33 cellular contexts compared by ENCODE assay signal in genomic region chr2:554444-554843, GRCh38.
DNase-seq lines count a peak whose midpoint lies in the region; ATAC-seq and TF ChIP-seq lines count a peak whose summit lies in the region.
"Had no signal": no experiment of that assay in that cellular context is flagged by ENCODE, and none has a peak within 500 bp of the region (broad histone marks: within the 10 kb centered on the region; RNA-seq: fewer than 3 reads in every experiment).

No MANE protein-coding gene starts in this region.

- no peaks in the 10 kb centered on the region for H3F3A ChIP-seq in SK-N-SH (replicated peaks; ENCODE audit: insufficient read depth)

- no peaks in the 10 kb centered on the region for H4K20me1 ChIP-seq in SK-N-SH (ENCODE audit: insufficient read depth)

- no peak for ATAC-seq in SK-N-SH treated with all-trans-retinoic acid at 6 μM for 48 hours
- ATAC-seq in HG02642 (IDR thresholded peaks at IDR 0.05; ENCODE audit: poor library complexity, unreplicated experiment) = peak; percentile 51
- no peak for ATAC-seq in HG02973 (IDR thresholded peaks at IDR 0.05; ENCODE audit: unreplicated experiment)
- ATAC-seq in GM19324 (IDR thresholded peaks at IDR 0.05; ENCODE audit: low FRiP score, unreplicated experiment) = no peak
- ATAC-seq: activated CD8-positive, alpha-beta memory T cell treated with anti-CD3 and anti-CD28 coated beads, Interleukin-2, amount 10 ng/mL, durations not matched to agents 7 days and 5 days; activated T-cell treated with anti-CD3 and anti-CD28 coated beads, Interleukin-2, amount 50 U/mL, for 72 hours; K562; psoas muscle; T-cell; WTC11 had no signal

- no peak overlapping the region for H3K9ac ChIP-seq in SK-N-SH

- peaks cover 0 to 20% of the 10 kb centered on the region in 2 experiments; a peak in 1 of 4 replicates for H3K4me1 ChIP-seq in SK-N-SH (ENCODE audit: control insufficient read depth in 1 of 2, insufficient read depth in 2 of 2, low read depth in 1 of 2, low read length in 1 of 2)
- H3K4me1 ChIP-seq: psoas muscle, sigmoid colon had no signal

- H2AFZ ChIP-seq in SK-N-SH (ENCODE audit: low read depth) = no peak overlapping the region

- WGBS in SK-N-SH (ENCODE audit: low lambda C conversion rate) = 63% methylated on average over 13 of the region's 13 CpGs

- TF ChIP-seq EP300 in SK-N-SH (IDR thresholded peaks at IDR 0.05; ENCODE audit: borderline replicate concordance in 1 of 2, low read depth in 1 of 2, low read length in 1 of 2) = no peak

- POLR2A ChIA-PET in SK-N-SH (lab: Yijun Ruan, JAX) = no interaction called here

- CTCF ChIA-PET in SK-N-SH (lab: Yijun Ruan, JAX) = interaction anchor here (0.7 to 2.9 kb wide), 3 partner anchors 9 to 765 kb away, joined by 3 to 13 read pairs (median 4); no protein-coding TSS in a partner anchor

- no peak overlapping the region for H3K4me3 ChIP-seq in SK-N-SH (ENCODE audit: low read depth in 2 of 2, low read length in 1 of 2)
- H3K4me3 ChIP-seq: coronary artery, K562, psoas muscle, sigmoid colon had no signal

- no peak overlapping the region for H3K4me2 ChIP-seq in SK-N-SH

- no peak for TF ChIP-seq RAD21 in SK-N-SH (IDR thresholded peaks at IDR 0.05; ENCODE audit: low read length)

- no peaks in the 10 kb centered on the region for H3K27me3 ChIP-seq in SK-N-SH (ENCODE audit: insufficient read depth)
- H3K27me3 ChIP-seq: sigmoid colon had no signal

- no peak overlapping the region for H3K27ac ChIP-seq in SK-N-SH (ENCODE audit: low read depth in 2 of 2, low read length in 1 of 2)
- H3K27ac ChIP-seq: 22Rv1, coronary artery, epithelial cell of prostate, psoas muscle, sigmoid colon had no signal

- no peaks in the 10 kb centered on the region for H3K36me3 ChIP-seq in SK-N-SH (replicated peaks in 1 of 2; ENCODE audit: control insufficient read depth in 1 of 2, insufficient read depth in 2 of 2, low read length in 1 of 2)
- H3K36me3 ChIP-seq: sigmoid colon had no signal

- H3K9me2 ChIP-seq in SK-N-SH = no peaks in the 10 kb centered on the region

- DNase-seq in SK-N-SH (peak; percentile 34), left kidney (ENCODE audit: low read depth, low spot score) (peak; percentile 69), NK-92 (lab: John Stamatoyannopoulos, UW; ENCODE audit: unreplicated experiment) (no peak), NCI-H1048 (lab: John Stamatoyannopoulos, UW) (no peak)
- DNase-seq: activated CD8-positive, alpha-beta memory T cell treated with anti-CD3 and anti-CD28 coated beads, Interleukin-2, amount 10 ng/mL, durations not matched to agents 7 days and 5 days; activated naive CD4-positive, alpha-beta T cell treated with Interleukin-2 at 50 U/mL for 16 hours; activated T-cell treated with anti-CD3 and anti-CD28 coated beads, Interleukin-2, amount 50 U/mL, for 72 hours; Calu3; caudate nucleus; DMS79 treated with DMSO at 0.1 percent for 48 hours; effector CD8-positive, alpha-beta T cell; GDM1; HCEC 1CT; islet precursor cell; NCI-H1092 treated with DMSO at 0.1 percent for 48 hours; NCI-H187; NCI-H446 treated with DMSO at 0.1 percent for 48 hours; NCI-H774; nucleus accumbens; psoas muscle; sigmoid colon; stimulated activated CD4-positive, alpha-beta T cell treated with anti-CD3 and anti-CD28 coated beads, Interleukin-4, amount 100 ng/mL, for 1 hour; T-cell; trophoblast cell had no signal

- H3K79me2 ChIP-seq in SK-N-SH (ENCODE audit: insufficient read depth) = no peaks in the 10 kb centered on the region

- H3K9me3 ChIP-seq in SK-N-SH = 0 out of 2 replicates have a peak, but pooled peaks cover 3% of the 10 kb centered on the region
- H3K9me3 ChIP-seq: psoas muscle, sigmoid colon had no signal

- TF ChIP-seq CTCF in SK-N-SH (IDR thresholded peaks at IDR 0.05) = no peak

TF ChIP-seq in SK-N-SH, 30 proteins besides CTCF, POLR2A, EP300 and RAD21:
- TF ChIP-seq YY1 (IDR thresholded peaks at IDR 0.05; ENCODE audit: low read depth) = no peak
- TF ChIP-seq TAF1 (IDR thresholded peaks at IDR 0.05; ENCODE audit: borderline replicate concordance, low read depth, low read length) = no peak
- TF ChIP-seq MAX (IDR thresholded peaks at IDR 0.05; ENCODE audit: low read depth) = no peak
- TF ChIP-seq RCOR1 (IDR thresholded peaks at IDR 0.05; ENCODE audit: low read length) = no peak
- no peak for TF ChIP-seq MXI1 (IDR thresholded peaks at IDR 0.05; ENCODE audit: low read depth, low read length)
- TF ChIP-seq USF1 (IDR thresholded peaks at IDR 0.05; ENCODE audit: borderline replicate concordance, low read depth) = no peak
- no peak for TF ChIP-seq CHD2 (IDR thresholded peaks at IDR 0.05; ENCODE audit: low read length, partially characterized antibody)
- TF ChIP-seq SMC3 (IDR thresholded peaks at IDR 0.05; ENCODE audit: low read depth, low read length) = no peak
- no peak for TF ChIP-seq FOXM1 (IDR thresholded peaks at IDR 0.05; ENCODE audit: low read depth)
- no peak for TF ChIP-seq TCF12 (IDR thresholded peaks at IDR 0.05)
- TF ChIP-seq FOXJ3 (CRISPR knock-in tag; IDR thresholded peaks at IDR 0.05) = no peak
- TF ChIP-seq ELF1 (IDR thresholded peaks at IDR 0.05) = no peak

TF ChIP-seq in SK-N-SH treated with all-trans-retinoic acid at 6 μM for 48 hours, 23 proteins besides CTCF, POLR2A, EP300 and RAD21 (continues in another document):
- TF ChIP-seq TOX (CRISPR knock-in tag; IDR thresholded peaks at IDR 0.05; ENCODE audit: borderline replicate concordance) (no peak), ZNF8 (CRISPR knock-in tag; IDR thresholded peaks at IDR 0.05) (no peak), RARB (CRISPR knock-in tag; IDR thresholded peaks at IDR 0.05) (no peak), OSR1 (CRISPR knock-in tag; IDR thresholded peaks at IDR 0.05) (no peak), ZFP3 (CRISPR knock-in tag; IDR thresholded peaks at IDR 0.05) (no peak), PPARA (CRISPR knock-in tag; IDR thresholded peaks at IDR 0.05; ENCODE audit: borderline replicate concordance) (no peak), GLIS3 (CRISPR knock-in tag; IDR thresholded peaks at IDR 0.05) (no peak), ISL1 (CRISPR knock-in tag; IDR thresholded peaks at IDR 0.05) (no peak), SNAI2 (CRISPR knock-in tag; IDR thresholded peaks at IDR 0.05) (no peak)
- TF ChIP-seq, protein P1, sequence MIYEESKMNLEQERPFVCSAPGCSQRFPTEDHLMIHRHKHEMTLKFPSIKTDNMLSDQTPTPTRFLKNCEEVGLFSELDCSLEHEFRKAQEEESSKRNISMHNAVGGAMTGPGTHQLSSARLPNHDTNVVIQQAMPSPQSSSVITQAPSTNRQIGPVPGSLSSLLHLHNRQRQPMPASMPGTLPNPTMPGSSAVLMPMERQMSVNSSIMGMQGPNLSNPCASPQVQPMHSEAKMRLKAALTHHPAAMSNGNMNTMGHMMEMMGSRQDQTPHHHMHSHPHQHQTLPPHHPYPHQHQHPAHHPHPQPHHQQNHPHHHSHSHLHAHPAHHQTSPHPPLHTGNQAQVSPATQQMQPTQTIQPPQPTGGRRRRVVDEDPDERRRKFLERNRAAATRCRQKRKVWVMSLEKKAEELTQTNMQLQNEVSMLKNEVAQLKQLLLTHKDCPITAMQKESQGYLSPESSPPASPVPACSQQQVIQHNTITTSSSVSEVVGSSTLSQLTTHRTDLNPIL (CRISPR knock-in tag; IDR thresholded peaks at IDR 0.05; ENCODE audit: low read depth) = no peak
- TF ChIP-seq, protein P2, sequence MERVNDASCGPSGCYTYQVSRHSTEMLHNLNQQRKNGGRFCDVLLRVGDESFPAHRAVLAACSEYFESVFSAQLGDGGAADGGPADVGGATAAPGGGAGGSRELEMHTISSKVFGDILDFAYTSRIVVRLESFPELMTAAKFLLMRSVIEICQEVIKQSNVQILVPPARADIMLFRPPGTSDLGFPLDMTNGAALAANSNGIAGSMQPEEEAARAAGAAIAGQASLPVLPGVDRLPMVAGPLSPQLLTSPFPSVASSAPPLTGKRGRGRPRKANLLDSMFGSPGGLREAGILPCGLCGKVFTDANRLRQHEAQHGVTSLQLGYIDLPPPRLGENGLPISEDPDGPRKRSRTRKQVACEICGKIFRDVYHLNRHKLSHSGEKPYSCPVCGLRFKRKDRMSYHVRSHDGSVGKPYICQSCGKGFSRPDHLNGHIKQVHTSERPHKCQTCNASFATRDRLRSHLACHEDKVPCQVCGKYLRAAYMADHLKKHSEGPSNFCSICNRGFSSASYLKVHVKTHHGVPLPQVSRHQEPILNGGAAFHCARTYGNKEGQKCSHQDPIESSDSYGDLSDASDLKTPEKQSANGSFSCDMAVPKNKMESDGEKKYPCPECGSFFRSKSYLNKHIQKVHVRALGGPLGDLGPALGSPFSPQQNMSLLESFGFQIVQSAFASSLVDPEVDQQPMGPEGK (CRISPR knock-in tag; IDR thresholded peaks at IDR 0.05; ENCODE audit: borderline replicate concordance) = no peak
- TF ChIP-seq, protein P3, sequence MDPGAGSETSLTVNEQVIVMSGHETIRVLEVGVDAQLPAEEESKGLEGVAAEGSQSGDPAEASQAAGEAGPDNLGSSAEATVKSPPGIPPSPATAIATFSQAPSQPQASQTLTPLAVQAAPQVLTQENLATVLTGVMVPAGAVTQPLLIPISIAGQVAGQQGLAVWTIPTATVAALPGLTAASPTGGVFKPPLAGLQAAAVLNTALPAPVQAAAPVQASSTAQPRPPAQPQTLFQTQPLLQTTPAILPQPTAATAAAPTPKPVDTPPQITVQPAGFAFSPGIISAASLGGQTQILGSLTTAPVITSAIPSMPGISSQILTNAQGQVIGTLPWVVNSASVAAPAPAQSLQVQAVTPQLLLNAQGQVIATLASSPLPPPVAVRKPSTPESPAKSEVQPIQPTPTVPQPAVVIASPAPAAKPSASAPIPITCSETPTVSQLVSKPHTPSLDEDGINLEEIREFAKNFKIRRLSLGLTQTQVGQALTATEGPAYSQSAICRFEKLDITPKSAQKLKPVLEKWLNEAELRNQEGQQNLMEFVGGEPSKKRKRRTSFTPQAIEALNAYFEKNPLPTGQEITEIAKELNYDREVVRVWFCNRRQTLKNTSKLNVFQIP (CRISPR knock-in tag; IDR thresholded peaks at IDR 0.05; ENCODE audit: borderline replicate concordance, low read depth) = no peak

Comparison
In these comparisons a context has a peak if more than half of its experiments do, and no peak if none do; other contexts are left out.
1. DNase-seq: peak in SK-N-SH (single experiment) and left kidney (single experiment); none in NK-92 (single experiment) and NCI-H1048 (single experiment).